ENCODE assay signal across 11 cellular contexts in the genomic region with DNA sequence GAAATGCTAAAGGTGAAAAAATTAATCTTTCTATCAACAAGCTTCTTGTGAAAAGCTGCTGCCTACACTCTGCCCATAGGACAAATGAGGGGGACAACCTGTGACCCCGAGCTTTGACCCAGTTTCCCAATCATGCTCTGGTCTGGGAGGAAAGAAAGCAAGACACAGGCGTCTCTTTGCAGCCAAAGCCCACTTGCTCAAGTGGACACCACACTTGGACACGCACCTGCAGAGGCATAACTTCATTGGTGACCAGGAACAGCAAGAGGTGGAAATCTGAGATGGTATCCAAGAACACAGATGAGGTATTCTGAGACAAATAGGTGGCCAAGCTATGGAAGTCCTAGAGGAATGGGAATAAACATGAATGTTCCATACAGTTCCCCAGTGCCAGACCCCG. TPM values are rescaled to one million over a fixed set of nuclear protein-coding genes. Genes with fewer than 3 reads are reported as not detected.
DNase-seq lines count a peak whose midpoint lies in the region; ATAC-seq and TF ChIP-seq lines count a peak whose summit lies in the region.
"Had no signal": no experiment of that assay in that cellular context is flagged by ENCODE, and none has a peak within 500 bp of the region (broad histone marks: within the 10 kb centered on the region; RNA-seq: fewer than 3 reads in every experiment).

No MANE protein-coding gene starts in this region.

- TF ChIP-seq POLR2A in heart left ventricle (IDR thresholded peaks at IDR 0.05) (no peak), vagina (IDR thresholded peaks at IDR 0.05) (no peak)

- H3K36me3 ChIP-seq in heart left ventricle (peaks cover 6 to 100% (median 92%) of the 10 kb centered on the region in 9 donors), vagina (peaks cover 0 to 71% of the 10 kb centered on the region in 2 donors)

- no peaks in the 10 kb centered on the region for H3K27me3 Mint-ChIP-seq in dendritic cell treated with granulocyte-macrophage colony-stimulating factor and Interleukin-4, amounts not matched to agents 40 ng/mL and 50 ng/mL, for 4 days
- H3K27me3 Mint-ChIP-seq in nephron (ENCODE audit: low read depth): no peaks in the 10 kb centered on the region
- no peaks in the 10 kb centered on the region for H3K27me3 Mint-ChIP-seq in natural killer cell (ENCODE audit: low read depth in 2 of 2)
- H3K27me3 Mint-ChIP-seq: activated T-helper 17 cell treated with anti-CD3 and anti-CD28 coated beads, Interleukin-2, amount 50 U/mL, for 72 hours had no signal

- DNase-seq in heart left ventricle (no peak), Right ventricle myocardium superior (no peak), vagina (ENCODE audit: extremely low spot score in 2 of 2) (no peak), NCI-H748 (lab: John Stamatoyannopoulos, UW; ENCODE audit: unreplicated experiment) (no peak), natural killer cell (no peak)
- DNase-seq in activated CD4-positive, alpha-beta T cell treated with anti-CD3 and anti-CD28 coated beads, Interleukin-2, amount 50 U/mL, for 48 hours: no peak
- DNase-seq: AML-193, H9 had no signal

- H3K27ac ChIP-seq in heart left ventricle (peak overlapping the region in 11 of 12 donors; percentile 52 to 84 (median 73)), vagina (peak overlapping the region; percentile 27)

- no peaks in the 10 kb centered on the region for H3K9me3 Mint-ChIP-seq in dendritic cell treated with granulocyte-macrophage colony-stimulating factor and Interleukin-4, amounts not matched to agents 40 ng/mL and 50 ng/mL, for 4 days
- no peaks in the 10 kb centered on the region for H3K9me3 Mint-ChIP-seq in nephron
- H3K9me3 Mint-ChIP-seq in natural killer cell: no peaks in the 10 kb centered on the region
- H3K9me3 Mint-ChIP-seq: activated T-helper 17 cell treated with anti-CD3 and anti-CD28 coated beads, Interleukin-2, amount 50 U/mL, for 72 hours; H9 had no signal

- WGBS in heart left ventricle, 4 donors: 62 to 72% (median 65%) methylated on average over 4 of the region's 4 CpGs

- ATAC-seq in heart left ventricle: no peak
- ATAC-seq in Right ventricle myocardium superior (ENCODE audit: poor library complexity): no peak
- ATAC-seq in natural killer cell: no peak
- ATAC-seq: activated T-helper 17 cell treated with anti-CD3 and anti-CD28 coated beads, Interleukin-2, amount 50 U/mL, for 72 hours had no signal

- H3K36me3 Mint-ChIP-seq in dendritic cell treated with granulocyte-macrophage colony-stimulating factor and Interleukin-4, amounts not matched to agents 40 ng/mL and 50 ng/mL, for 4 days (ENCODE audit: low read depth): peaks cover 100% of the 10 kb centered on the region
- H3K36me3 Mint-ChIP-seq in nephron (ENCODE audit: low read depth) (peaks cover 65% of the 10 kb centered on the region), natural killer cell (no peaks in the 10 kb centered on the region)

- H3K27ac Mint-ChIP-seq in dendritic cell treated with granulocyte-macrophage colony-stimulating factor and Interleukin-4, amounts not matched to agents 40 ng/mL and 50 ng/mL, for 4 days: peak overlapping the region; percentile 48
- peak overlapping the region; percentile 99 to 100 (median 99) for H3K27ac Mint-ChIP-seq in nephron
- no peak overlapping the region for H3K27ac Mint-ChIP-seq in natural killer cell
- H3K27ac Mint-ChIP-seq: activated T-helper 17 cell treated with anti-CD3 and anti-CD28 coated beads, Interleukin-2, amount 50 U/mL, for 72 hours; H9 had no signal

- no peak overlapping the region for H3K4me3 Mint-ChIP-seq in dendritic cell treated with granulocyte-macrophage colony-stimulating factor and Interleukin-4, amounts not matched to agents 40 ng/mL and 50 ng/mL, for 4 days
- peak overlapping the region; percentile 40 to 57 (median 49) for H3K4me3 Mint-ChIP-seq in nephron
- no peak overlapping the region for H3K4me3 Mint-ChIP-seq in natural killer cell
- H3K4me3 Mint-ChIP-seq: activated T-helper 17 cell treated with anti-CD3 and anti-CD28 coated beads, Interleukin-2, amount 50 U/mL, for 72 hours; H9 had no signal

- peak overlapping the region in 2 of 12 donors; percentile 4 to 20 for H3K4me3 ChIP-seq in heart left ventricle
- H3K4me3 ChIP-seq in vagina: peak overlapping the region in 1 of 2 donors; percentile 22

- H3K4me1 Mint-ChIP-seq in dendritic cell treated with granulocyte-macrophage colony-stimulating factor and Interleukin-4, amounts not matched to agents 40 ng/mL and 50 ng/mL, for 4 days (ENCODE audit: low read depth): peaks cover 51% of the 10 kb centered on the region
- peaks cover 30% of the 10 kb centered on the region for H3K4me1 Mint-ChIP-seq in nephron
- no peaks in the 10 kb centered on the region for H3K4me1 Mint-ChIP-seq in natural killer cell
- H3K4me1 Mint-ChIP-seq: activated T-helper 17 cell treated with anti-CD3 and anti-CD28 coated beads, Interleukin-2, amount 50 U/mL, for 72 hours; H9 had no signal

- H3K9me3 ChIP-seq in heart left ventricle: no peaks in the 10 kb centered on the region
- no peaks in the 10 kb centered on the region for H3K9me3 ChIP-seq in vagina

- intact Hi-C loops in heart left ventricle (cut with DNase I): no loop called here
- intact Hi-C loops in Right ventricle myocardium superior (cut with DNase I): no loop called here
- intact Hi-C loops in dendritic cell treated with granulocyte-macrophage colony-stimulating factor and Interleukin-4, amounts not matched to agents 40 ng/mL and 50 ng/mL, for 4 days (cut with micrococcal nuclease): no loop called here
- intact Hi-C loops in vagina (cut with DNase I): no loop called here
- intact Hi-C loops in natural killer cell (cut with micrococcal nuclease): no loop called here

- no peak for TF ChIP-seq CTCF in heart left ventricle (IDR thresholded peaks at IDR 0.05)
- TF ChIP-seq CTCF in nephron (IDR thresholded peaks at IDR 0.05; ENCODE audit: unreplicated experiment in 3 of 3): no peak
- no peak for TF ChIP-seq CTCF in vagina (IDR thresholded peaks at IDR 0.05)
- TF ChIP-seq CTCF in natural killer cell (IDR thresholded peaks at IDR 0.05): no peak

- H3K4me1 ChIP-seq in heart left ventricle (peaks cover 9 to 43% (median 21%) of the 10 kb centered on the region in 12 donors), vagina (peaks cover 32% of the 10 kb centered on the region)

- H3K27me3 ChIP-seq in heart left ventricle (no peaks in the 10 kb centered on the region), vagina (no peaks in the 10 kb centered on the region)

RNA-seq across cellular contexts. Expression of a gene that starts 15.0 kb away (rescaled TPM):
- total RNA-seq in heart left ventricle: 10 to 100 TPM; 10.1 to 21.6 (median 13.5) TPM
- polyA plus RNA-seq in heart left ventricle: 10 to 100 TPM; 17.0 to 18.7 TPM
- 13.0 TPM for total RNA-seq in Right ventricle myocardium superior
- 21.4 TPM for total RNA-seq in vagina
- 10 to 100 TPM; 31.8 to 34.5 (median 33.1) TPM for total RNA-seq in natural killer cell

RNA-seq across cellular contexts. Expression of a gene that starts 39.0 kb away (rescaled TPM):
- total RNA-seq in heart left ventricle: under 1 TPM in 6 of 9 donors, not detected in 3; 0.22 to 0.72 (median 0.45) TPM
- polyA plus RNA-seq in heart left ventricle: under 1 TPM; 0.28 to 0.42 TPM
- 0.19 TPM for total RNA-seq in Right ventricle myocardium superior
- 6.6 TPM for total RNA-seq in vagina
- 1 to 10 TPM in 2 of 3 donors, under 1 TPM in 1; 0.26 to 2.6 (median 1.0) TPM for total RNA-seq in natural killer cell

RNA-seq across cellular contexts. Expression of a gene that starts 54.6 kb away (rescaled TPM):
- 1,000 to 10,000 TPM in 2 of 9 donors, 100 to 1,000 TPM in 7; 335 to 1,653 (median 423) TPM for total RNA-seq in heart left ventricle
- 1,000 to 10,000 TPM in 1 of 2 donors, 100 to 1,000 TPM in 1; 149 to 1,468 TPM for polyA plus RNA-seq in heart left ventricle
- total RNA-seq in Right ventricle myocardium superior: 369 TPM
- 2,441 TPM for total RNA-seq in vagina
- total RNA-seq in natural killer cell: 1,000 to 10,000 TPM; 1,401 to 1,901 (median 1,735) TPM

Comparison
In these comparisons a context has a peak if more than half of its experiments do, and no peak if none do; other contexts are left out.
1. H3K27ac Mint-ChIP-seq: peak in dendritic cell treated with granulocyte-macrophage colony-stimulating factor and Interleukin-4, amounts not matched to agents 40 ng/mL and 50 ng/mL, for 4 days (single experiment) and nephron (3 of 3); none in natural killer cell (0 of 2).
2. H3K4me3 Mint-ChIP-seq: peak in nephron (3 of 3); none in dendritic cell treated with granulocyte-macrophage colony-stimulating factor and Interleukin-4, amounts not matched to agents 40 ng/mL and 50 ng/mL, for 4 days (single experiment) and natural killer cell (single experiment).